ENCODE assay signal across 18 cellular contexts in genomic region chr15:74411686-74412085, GRCh38. TPM values are rescaled to one million over a fixed set of nuclear protein-coding genes. Genes with fewer than 3 reads are reported as not detected.
DNase-seq lines count a peak whose midpoint lies in the region; ATAC-seq and TF ChIP-seq lines count a peak whose summit lies in the region.
"Had no signal": no experiment of that assay in that cellular context is flagged by ENCODE, and none has a peak within 500 bp of the region (broad histone marks: within the 10 kb centered on the region; RNA-seq: fewer than 3 reads in every experiment).

No MANE protein-coding gene starts in this region.

- TF ChIP-seq POLR2A in adrenal gland (IDR thresholded peaks at IDR 0.05) (no peak), spleen (IDR thresholded peaks at IDR 0.05) (no peak), body of pancreas (IDR thresholded peaks at IDR 0.05) (no peak)

- peaks cover 63% of the 10 kb centered on the region for H3K36me3 Mint-ChIP-seq in Calu3 (ENCODE audit: insufficient read depth, unreplicated experiment)
- peaks cover 32% of the 10 kb centered on the region for H3K36me3 Mint-ChIP-seq in HFFc6 (ENCODE audit: low read depth)

- H3K4me3 ChIP-seq in adrenal gland (no peak overlapping the region), spleen (no peak overlapping the region), body of pancreas (no peak overlapping the region)
- H3K4me3 ChIP-seq: PC-9 had no signal

- peaks cover 15% of the 10 kb centered on the region for H3K4me1 Mint-ChIP-seq in Calu3 (ENCODE audit: low read depth, unreplicated experiment)
- H3K4me1 Mint-ChIP-seq in HFFc6 (ENCODE audit: low read depth): peaks cover 70% of the 10 kb centered on the region

- peaks cover 12 to 13% of the 10 kb centered on the region in 2 donors for H3K4me1 ChIP-seq in adrenal gland (replicated peaks in 1 of 2)
- H3K4me1 ChIP-seq in spleen: peaks cover 13 to 100% (median 72%) of the 10 kb centered on the region in 6 donors
- H3K4me1 ChIP-seq in body of pancreas: no peaks in the 10 kb centered on the region

- H3K27me3 ChIP-seq in adrenal gland: no peaks in the 10 kb centered on the region
- no peaks in the 10 kb centered on the region for H3K27me3 ChIP-seq in spleen (replicated peaks in 1 of 7)
- H3K27me3 ChIP-seq in body of pancreas: no peaks in the 10 kb centered on the region

- TF ChIP-seq CTCF in Calu3 (IDR thresholded peaks at IDR 0.05; ENCODE audit: unreplicated experiment) (no peak), HFFc6 (IDR thresholded peaks at IDR 0.05) (no peak), adrenal gland (IDR thresholded peaks at IDR 0.05) (no peak), spleen (IDR thresholded peaks at IDR 0.05 in 8 of 11, conservative IDR thresholded peaks at IDR 0.05 in 3 of 11) (no peak), body of pancreas (IDR thresholded peaks at IDR 0.05) (no peak)

- H3K27ac Mint-ChIP-seq in Calu3 (ENCODE audit: unreplicated experiment) (peak overlapping the region; percentile 12), HFFc6 (peak overlapping the region; percentile 56)

- no peaks in the 10 kb centered on the region for H3K9me3 ChIP-seq in adrenal gland (replicated peaks in 1 of 3)
- H3K9me3 ChIP-seq in spleen: no peaks in the 10 kb centered on the region
- H3K9me3 ChIP-seq in body of pancreas: no peaks in the 10 kb centered on the region

- H3K36me3 ChIP-seq in adrenal gland (replicated peaks in 1 of 2) (no peaks in the 10 kb centered on the region), spleen (peaks cover 0 to 79% (median 68%) of the 10 kb centered on the region in 6 donors), body of pancreas (replicated peaks in 1 of 2; ENCODE audit: insufficient read depth in 1 of 2, low read depth in 2 of 2) (no peaks in the 10 kb centered on the region)

- H3K27ac ChIP-seq in adrenal gland (peak overlapping the region in 3 of 5 donors; percentile 19 to 72 (median 63)), spleen (peak overlapping the region in 6 of 8 donors; percentile 6 to 93 (median 74)), body of pancreas (no peak overlapping the region)
- H3K27ac ChIP-seq: PC-9 had no signal

- H3K4me3 Mint-ChIP-seq in Calu3 (ENCODE audit: low read depth, unreplicated experiment) (no peak overlapping the region), HFFc6 (no peak overlapping the region)

- H3K9me3 Mint-ChIP-seq in Calu3 (ENCODE audit: low read depth, unreplicated experiment) (no peaks in the 10 kb centered on the region), HFFc6 (no peaks in the 10 kb centered on the region)

- BruUV-seq in Calu3 (replicated peaks; lab: Mats Ljungman, UMichigan): no TSS peak

- DNase-seq in Calu3: no peak
- no peak for DNase-seq in HFFc6
- DNase-seq in adrenal gland: peak in 3 of 7 donors; percentile 35 to 55 (median 41)
- no peak for DNase-seq in spleen
- no peak for DNase-seq in body of pancreas
- no peak for DNase-seq in T-helper 9 cell
- DNase-seq: ACHN; AML-193; COR-L47; DMS153; EL; NCI-H1417 treated with DMSO at 0.1 percent for 48 hours; NCI-H1930; NK-92 treated with Interleukin-12 subunit alpha and Interleukin-12 subunit beta, amount 100 ng/mL, for 24 hours; PC-9 had no signal

- ATAC-seq in body of pancreas (no peak), HG02981 (IDR thresholded peaks at IDR 0.05; ENCODE audit: unreplicated experiment) (no peak)

- CTCF ChIA-PET in Calu3 (lab: Charles Lee): no interaction called here

- no peaks in the 10 kb centered on the region for H3K27me3 Mint-ChIP-seq in Calu3 (ENCODE audit: unreplicated experiment)
- H3K27me3 Mint-ChIP-seq in HFFc6 (ENCODE audit: insufficient read depth): peaks cover 7% of the 10 kb centered on the region

- 88 to 90% (median 89%) methylated on average over 11 to 12 of the region's 12 CpGs; no CpG with 5 or more reads in 1 of the 4 donors for WGBS in adrenal gland, 4 donors
- WGBS in spleen, 5 donors: 87 to 97% (median 91%) methylated on average over 10 to 12 of the region's 12 CpGs
- WGBS in body of pancreas, 2 donors: 87 to 92% methylated on average over 4 to 12 of the region's 12 CpGs

- intact Hi-C loops in Calu3 (cut with micrococcal nuclease; ENCODE audit: unreplicated experiment): no loop called here
- intact Hi-C loops in adrenal gland (cut with DNase I): no loop called here
- intact Hi-C loops in spleen (cut with DNase I; ENCODE audit: low total_unique reads): no loop called here
- intact Hi-C loops in body of pancreas (cut with DNase I): no loop called here

RNA-seq across cellular contexts. Expression of gene SEMA7A, which starts 22.1 kb away (rescaled TPM):
- total RNA-seq in Calu3 (2022) (67.6 and 74.8 TPM in 2 replicates), adrenal gland (1 to 10 TPM; 1.3 to 6.6 (median 3.4) TPM), spleen (100 to 1,000 TPM in 5 of 7 donors, 10 to 100 TPM in 2; 74.9 to 150 (median 132) TPM), body of pancreas (under 1 TPM; 0.33 to 0.52 TPM)
- 100 to 1,000 TPM; 115 to 196 (median 129) TPM for total RNA-seq in HFFc6 (2021; fragmentation: NEBNext Ultra II Directional; extraction: Animal tissue kit (Norgen Biotek cat#: 25700))
- polyA plus RNA-seq in adrenal gland (1 to 10 TPM; 2.9 to 5.0 (median 3.9) TPM), spleen (100 to 1,000 TPM in 1 of 3 donors, 10 to 100 TPM in 2; 41.6 to 154 (median 78.4) TPM)

RNA-seq across cellular contexts. Expression of gene CYP11A1, which starts 44.2 kb away (rescaled TPM):
- total RNA-seq in Calu3 (2022) (not detected in 2 replicates), adrenal gland (1,000 to 10,000 TPM in 6 of 8 donors, 100 to 1,000 TPM in 2; 635 to 3,326 (median 1,366) TPM), spleen (10 to 100 TPM in 1 of 7 donors, 1 to 10 TPM in 6; 3.2 to 14.3 (median 5.0) TPM), body of pancreas (under 1 TPM; 0.26 to 0.99 TPM)
- total RNA-seq in HFFc6 (2021; fragmentation: NEBNext Ultra II Directional; extraction: Animal tissue kit (Norgen Biotek cat#: 25700)): under 1 TPM in 4 of 6 experiments, not detected in 2; 0.12 to 0.17 (median 0.14) TPM
- polyA plus RNA-seq in adrenal gland (1,000 to 10,000 TPM in 1 of 3 donors, 100 to 1,000 TPM in 2; 233 to 4,804 (median 738) TPM), spleen (1 to 10 TPM; 1.6 to 3.6 (median 1.7) TPM)
- total RNA-seq: HT-29, SK-MEL-5 had no signal

RNA-seq across cellular contexts. Expression of gene UBL7, which starts 49.3 kb away (rescaled TPM):
- total RNA-seq in Calu3 (2022): 38.5 and 43.8 TPM in 2 replicates
- 10 to 100 TPM; 50.9 to 68.0 (median 60.1) TPM for total RNA-seq in HFFc6 (2021; fragmentation: NEBNext Ultra II Directional; extraction: Animal tissue kit (Norgen Biotek cat#: 25700))
- 10 to 100 TPM; 47.7 to 85.0 (median 59.2) TPM for total RNA-seq in adrenal gland
- 10 to 100 TPM; 16.0 to 46.1 (median 31.2) TPM for polyA plus RNA-seq in adrenal gland
- total RNA-seq in spleen: 10 to 100 TPM; 37.4 to 83.9 (median 47.8) TPM
- polyA plus RNA-seq in spleen: 10 to 100 TPM; 36.9 to 58.2 (median 42.3) TPM
- 10 to 100 TPM; 25.7 to 47.2 TPM for total RNA-seq in body of pancreas

Comparison
In these comparisons a context has a peak if more than half of its experiments do, and no peak if none do; other contexts are left out.
1. H3K27ac ChIP-seq: peak in adrenal gland (3 of 5) and spleen (6 of 8); none in body of pancreas (0 of 4).
2. RNA of gene CYP11A1, which starts 44.2 kb away (total RNA-seq): 635 to 3,326 TPM in adrenal gland; 3.2 to 14.3 TPM in spleen, 0.26 to 0.99 TPM in body of pancreas, 0.12 to 0.17 TPM in HFFc6 and not detected in Calu3; every median in the first group is over 10 times any median in the second.